Comparison of ENCODE assay signal across 1 cellular context in genomic region chr21:30831194-30831765, GRCh38.
TF ChIP-seq lines count a peak whose summit lies in the region.

No MANE protein-coding gene starts in this region.

TF ChIP-seq in GM12878, 131 proteins besides CTCF, POLR2A, EP300 and RAD21:
- TF ChIP-seq, protein P1, sequence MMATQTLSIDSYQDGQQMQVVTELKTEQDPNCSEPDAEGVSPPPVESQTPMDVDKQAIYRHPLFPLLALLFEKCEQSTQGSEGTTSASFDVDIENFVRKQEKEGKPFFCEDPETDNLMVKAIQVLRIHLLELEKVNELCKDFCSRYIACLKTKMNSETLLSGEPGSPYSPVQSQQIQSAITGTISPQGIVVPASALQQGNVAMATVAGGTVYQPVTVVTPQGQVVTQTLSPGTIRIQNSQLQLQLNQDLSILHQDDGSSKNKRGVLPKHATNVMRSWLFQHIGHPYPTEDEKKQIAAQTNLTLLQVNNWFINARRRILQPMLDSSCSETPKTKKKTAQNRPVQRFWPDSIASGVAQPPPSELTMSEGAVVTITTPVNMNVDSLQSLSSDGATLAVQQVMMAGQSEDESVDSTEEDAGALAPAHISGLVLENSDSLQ (IDR thresholded peaks at IDR 0.05): no peak
- TF ChIP-seq SMC3 (IDR thresholded peaks at IDR 0.05; ENCODE audit: borderline replicate concordance, low read length): peak; percentile 70; the same call in 1 of the 2 replicates
- TF ChIP-seq JUNB (IDR thresholded peaks at IDR 0.05): no peak
- 0 out of 2 replicates have a peak, but pooled peaks have one; percentile 65 for TF ChIP-seq CBX5 (IDR thresholded peaks at IDR 0.05; ENCODE audit: low read depth)
- TF ChIP-seq, protein P2, sequence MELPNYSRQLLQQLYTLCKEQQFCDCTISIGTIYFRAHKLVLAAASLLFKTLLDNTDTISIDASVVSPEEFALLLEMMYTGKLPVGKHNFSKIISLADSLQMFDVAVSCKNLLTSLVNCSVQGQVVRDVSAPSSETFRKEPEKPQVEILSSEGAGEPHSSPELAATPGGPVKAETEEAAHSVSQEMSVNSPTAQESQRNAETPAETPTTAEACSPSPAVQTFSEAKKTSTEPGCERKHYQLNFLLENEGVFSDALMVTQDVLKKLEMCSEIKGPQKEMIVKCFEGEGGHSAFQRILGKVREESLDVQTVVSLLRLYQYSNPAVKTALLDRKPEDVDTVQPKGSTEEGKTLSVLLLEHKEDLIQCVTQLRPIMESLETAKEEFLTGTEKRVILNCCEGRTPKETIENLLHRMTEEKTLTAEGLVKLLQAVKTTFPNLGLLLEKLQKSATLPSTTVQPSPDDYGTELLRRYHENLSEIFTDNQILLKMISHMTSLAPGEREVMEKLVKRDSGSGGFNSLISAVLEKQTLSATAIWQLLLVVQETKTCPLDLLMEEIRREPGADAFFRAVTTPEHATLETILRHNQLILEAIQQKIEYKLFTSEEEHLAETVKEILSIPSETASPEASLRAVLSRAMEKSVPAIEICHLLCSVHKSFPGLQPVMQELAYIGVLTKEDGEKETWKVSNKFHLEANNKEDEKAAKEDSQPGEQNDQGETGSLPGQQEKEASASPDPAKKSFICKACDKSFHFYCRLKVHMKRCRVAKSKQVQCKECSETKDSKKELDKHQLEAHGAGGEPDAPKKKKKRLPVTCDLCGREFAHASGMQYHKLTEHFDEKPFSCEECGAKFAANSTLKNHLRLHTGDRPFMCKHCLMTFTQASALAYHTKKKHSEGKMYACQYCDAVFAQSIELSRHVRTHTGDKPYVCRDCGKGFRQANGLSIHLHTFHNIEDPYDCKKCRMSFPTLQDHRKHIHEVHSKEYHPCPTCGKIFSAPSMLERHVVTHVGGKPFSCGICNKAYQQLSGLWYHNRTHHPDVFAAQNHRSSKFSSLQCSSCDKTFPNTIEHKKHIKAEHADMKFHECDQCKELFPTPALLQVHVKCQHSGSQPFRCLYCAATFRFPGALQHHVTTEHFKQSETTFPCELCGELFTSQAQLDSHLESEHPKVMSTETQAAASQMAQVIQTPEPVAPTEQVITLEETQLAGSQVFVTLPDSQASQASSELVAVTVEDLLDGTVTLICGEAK (IDR thresholded peaks at IDR 0.05; ENCODE audit: borderline replicate concordance): no peak
